ENCODE assay signal across 8 cellular contexts in the genomic region with DNA sequence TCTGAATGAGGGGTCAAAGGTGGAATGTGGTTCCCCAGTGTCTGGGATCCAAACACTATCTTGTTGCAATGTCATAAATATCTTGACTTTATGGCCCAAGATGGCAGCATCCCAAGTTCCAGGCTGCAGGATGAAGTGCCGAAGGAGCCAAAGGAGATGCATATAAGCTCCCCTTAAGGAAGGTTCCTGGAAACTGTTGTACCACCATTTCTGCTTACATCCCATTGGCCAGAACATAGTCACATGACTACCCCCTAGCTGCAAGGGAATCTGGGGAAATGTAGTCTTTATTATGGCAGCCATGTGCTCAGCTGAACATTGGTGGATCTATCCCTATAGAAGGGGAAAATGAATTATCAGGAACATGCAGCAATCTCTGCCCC. TPM values are rescaled to one million over a fixed set of nuclear protein-coding genes. Genes with fewer than 3 reads are reported as not detected.
DNase-seq lines count a peak whose midpoint lies in the region; ATAC-seq and TF ChIP-seq lines count a peak whose summit lies in the region.

No MANE protein-coding gene starts in this region.

- H3K27me3 ChIP-seq in esophagus squamous epithelium (no peaks in the 10 kb centered on the region), right atrium auricular region (no peaks in the 10 kb centered on the region)

- H3K9me3 ChIP-seq in esophagus squamous epithelium = no peaks in the 10 kb centered on the region
- H3K9me3 ChIP-seq in right atrium auricular region = no peaks in the 10 kb centered on the region

- H3K4me3 ChIP-seq in esophagus squamous epithelium (peak overlapping the region in 1 of 4 donors; percentile 2), right atrium auricular region (no peak overlapping the region)

- H3K4me1 ChIP-seq in esophagus squamous epithelium (peaks cover 11 to 70% (median 19%) of the 10 kb centered on the region in 3 donors), right atrium auricular region (no peaks in the 10 kb centered on the region)

- peak overlapping the region; percentile 43 to 76 (median 59) for H3K27ac ChIP-seq in esophagus squamous epithelium
- H3K27ac ChIP-seq in right atrium auricular region = no peak overlapping the region

- WGBS in esophagus squamous epithelium, 2 donors = 88 to 100% methylated on average over 1 of the region's 1 CpG

- TF ChIP-seq CTCF in esophagus squamous epithelium (IDR thresholded peaks at IDR 0.05) (no peak), right atrium auricular region (IDR thresholded peaks at IDR 0.05) (no peak)

- intact Hi-C loops in esophagus squamous epithelium (cut with DNase I) = loop anchor here (10.0 kb wide), 2 partner anchors 247 to 277 kb away; no protein-coding TSS in a partner anchor

- TF ChIP-seq POLR2A in esophagus squamous epithelium (IDR thresholded peaks at IDR 0.05) = no peak

- no peaks in the 10 kb centered on the region for H3K36me3 ChIP-seq in esophagus squamous epithelium
- no peaks in the 10 kb centered on the region for H3K36me3 ChIP-seq in right atrium auricular region

- DNase-seq in Ammon's horn (ENCODE audit: low spot score) (peak; percentile 42), NCI-H524 (lab: John Stamatoyannopoulos, UW) (peak; percentile 60 to 82), esophagus squamous epithelium (lab: John Stamatoyannopoulos, UW) (no peak), glomerular visceral epithelial cell (ENCODE audit: extremely low spot score) (no peak), right atrium auricular region (ENCODE audit: low spot score) (no peak)

- peak; percentile 26 for ATAC-seq in GM21381 (IDR thresholded peaks at IDR 0.05; ENCODE audit: unreplicated experiment)
- ATAC-seq in GM18520 (IDR thresholded peaks at IDR 0.05; ENCODE audit: unreplicated experiment) = no peak
- ATAC-seq in GM21447 (IDR thresholded peaks at IDR 0.05; ENCODE audit: unreplicated experiment) = no peak

RNA-seq across cellular contexts. Expression of a gene that starts 54.3 kb away (rescaled TPM):
- total RNA-seq in esophagus squamous epithelium = 10 to 100 TPM; 44.4 to 60.6 (median 52.2) TPM
- total RNA-seq in right atrium auricular region = 10 to 100 TPM in 1 of 2 donors, 1 to 10 TPM in 1; 4.0 to 48.3 TPM

Comparison
In these comparisons a context has a peak if more than half of its experiments do, and no peak if none do; other contexts are left out.
1. DNase-seq: peak in Ammon's horn (single experiment) and NCI-H524 (2 of 2); none in esophagus squamous epithelium (single experiment), glomerular visceral epithelial cell (single experiment) and right atrium auricular region (single experiment).
2. H3K27ac ChIP-seq: peak in esophagus squamous epithelium (4 of 4); none in right atrium auricular region (0 of 2).